ENCODE assay signal across 8 cellular contexts in the genomic region with DNA sequence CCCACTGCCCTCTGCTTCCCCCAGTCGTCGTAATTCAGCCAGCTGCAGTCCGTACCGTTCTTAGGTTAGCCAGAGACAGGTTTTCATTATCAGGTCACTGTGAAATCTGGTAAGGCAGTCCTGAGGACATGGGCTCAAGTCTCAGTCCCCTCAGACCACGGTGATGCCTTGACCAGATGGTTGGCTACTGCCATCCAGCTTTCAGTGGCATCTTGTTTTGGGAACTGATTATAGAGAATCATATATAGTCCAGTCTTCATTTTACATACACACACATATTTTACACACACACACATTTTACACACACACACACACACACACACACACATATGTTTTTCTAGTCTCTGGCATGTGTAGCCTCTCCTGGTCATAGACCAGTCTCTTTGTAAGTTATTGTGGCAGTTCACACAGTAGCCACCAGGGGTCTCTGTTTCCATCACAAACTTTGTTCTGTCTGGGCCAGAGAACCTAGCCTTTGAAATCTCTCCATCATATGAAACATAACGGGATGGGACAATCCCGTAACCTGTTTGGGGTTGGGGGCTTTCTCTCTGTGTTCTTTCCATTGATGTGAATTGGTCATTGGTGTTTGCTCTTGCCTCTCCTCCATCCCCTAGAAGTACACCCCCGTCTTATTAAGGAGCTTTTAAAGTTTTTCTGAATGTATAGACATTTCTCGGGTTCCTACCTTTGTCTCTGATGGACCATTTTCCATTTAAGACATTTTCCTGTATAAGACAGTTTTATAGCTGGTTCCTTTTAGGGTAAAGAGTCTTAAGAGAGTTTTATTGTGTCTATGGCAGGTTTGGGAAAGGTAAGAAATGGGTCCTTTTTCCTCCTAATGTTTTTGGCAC. TPM values are rescaled to one million over a fixed set of nuclear protein-coding genes. Genes with fewer than 3 reads are reported as not detected.
A peak's percentile ranks its signal among the peaks of the same experiment; 100 is the strongest.
DNase-seq lines count a peak whose midpoint lies in the region; ATAC-seq and TF ChIP-seq lines count a peak whose summit lies in the region.

No MANE protein-coding gene starts in this region.

- H3K9me3 ChIP-seq in left lung = no peaks in the 10 kb centered on the region

- H3K4me1 ChIP-seq in left lung = peaks cover 11 to 35% of the 10 kb centered on the region in 2 donors

- intact Hi-C loops in left lung (cut with DNase I) = no loop called here

- DNase-seq in DMS153 (lab: John Stamatoyannopoulos, UW) (peak; percentile 44), HEK293T (ENCODE audit: extremely low spot score) (peak; percentile 79), NCI-H345 treated with DMSO at 0.1 percent for 48 hours (lab: John Stamatoyannopoulos, UW; ENCODE audit: unreplicated experiment) (peak; percentile 29), cerebellar cortex (ENCODE audit: low spot score) (peak; percentile 85), left lung (no peak)
- DNase-seq in activated CD4-positive, alpha-beta T cell treated with anti-CD3 and anti-CD28 coated beads for 24 hours (ENCODE audit: low read depth in 2 of 2) = peak; percentile 62 to 69
- DNase-seq in stimulated activated CD8-positive, alpha-beta memory T cell treated with anti-CD3 and anti-CD28 coated beads, Interleukin-12 subunit alpha, Interleukin-12 subunit beta, amount 100 ng/mL, for 1 hour (ENCODE audit: low read depth) = peak; percentile 60

- peak; percentile 67 to 74 for TF ChIP-seq CTCF in left lung (IDR thresholded peaks at IDR 0.05)

- no peak overlapping the region for H3K4me3 ChIP-seq in left lung

- H3K27me3 ChIP-seq in left lung = no peaks in the 10 kb centered on the region

- H3K27ac ChIP-seq in left lung = no peak overlapping the region

- peak; percentile 81 for ATAC-seq in left lung
- ATAC-seq in HG03520 (IDR thresholded peaks at IDR 0.05; ENCODE audit: unreplicated experiment) = no peak

- CTCF ChIA-PET in HEK293T (lab: Yijun Ruan, JAX) = interaction anchor here (0.6 to 2.1 kb wide), 4 partner anchors 9 to 11 kb away, joined by 3 to 16 read pairs (median 4); a partner anchor contains a TSS

- H3K36me3 ChIP-seq in left lung = peaks cover 0 to 26% of the 10 kb centered on the region in 2 donors

- POLR2A ChIA-PET in HEK293T (lab: Yijun Ruan, JAX) = no interaction called here

TF ChIP-seq in HEK293T, 16 proteins besides CTCF, POLR2A, EP300 and RAD21:
- TF ChIP-seq LEF1 (IDR thresholded peaks at IDR 0.05; ENCODE audit: borderline replicate concordance) (no peak), BHLHE40 (IDR thresholded peaks at IDR 0.05; ENCODE audit: borderline replicate concordance) (no peak), TARDBP (IDR thresholded peaks at IDR 0.05) (no peak), FOXM1 (IDR thresholded peaks at IDR 0.05; ENCODE audit: borderline replicate concordance) (no peak), FOXA1 (IDR thresholded peaks at IDR 0.05) (no peak), SUZ12 (IDR thresholded peaks at IDR 0.05) (no peak)

RNA-seq across cellular contexts. Expression of a gene that starts 8.4 kb away (rescaled TPM):
- 10 to 100 TPM in 1 of 2 donors, 1 to 10 TPM in 1; 8.7 to 17.8 TPM for total RNA-seq in left lung

RNA-seq across cellular contexts. Expression of a gene that starts 45.5 kb away (rescaled TPM):
- 10 to 100 TPM; 26.5 to 40.9 TPM for total RNA-seq in left lung

Comparison
In these comparisons a context has a peak if more than half of its experiments do, and no peak if none do; other contexts are left out.
1. DNase-seq: peak in DMS153 (single experiment), HEK293T (single experiment), NCI-H345 treated with DMSO at 0.1 percent for 48 hours (single experiment), activated CD4-positive, alpha-beta T cell treated with anti-CD3 and anti-CD28 coated beads for 24 hours (2 of 2), cerebellar cortex (single experiment) and stimulated activated CD8-positive, alpha-beta memory T cell treated with anti-CD3 and anti-CD28 coated beads, Interleukin-12 subunit alpha, Interleukin-12 subunit beta, amount 100 ng/mL, for 1 hour (single experiment); none in left lung (0 of 2).